In genomic region chr11:112570335-112570734, GRCh38 we compare ENCODE assay signal across 29 cellular contexts.
"Had no signal": no experiment of that assay in that cellular context is flagged by ENCODE, and none has a peak within 500 bp of the region (broad histone marks: within the 10 kb centered on the region; RNA-seq: fewer than 3 reads in every experiment).

No MANE protein-coding gene starts in this region.

- DNase-seq: activated B cell treated with CpG ODN at 0.5 μM for 24 hours; activated CD4-positive, alpha-beta memory T cell treated with anti-CD3 and anti-CD28 coated beads for 36 hours; activated CD4-positive, alpha-beta T cell treated with anti-CD3 and anti-CD28 coated beads for 4 hours; activated CD4-positive, alpha-beta T cell treated with anti-CD3 and anti-CD28 coated beads, Interleukin-2, amount 50 U/mL, for 1 hour; activated CD4-positive, CD25-positive, alpha-beta regulatory T cell treated with anti-CD3 and anti-CD28 coated beads, Interleukin-2, amount 50 U/mL, for 72 hours; activated CD8-positive, alpha-beta memory T cell treated with anti-CD3 and anti-CD28 coated beads, Interleukin-2, amount 50 U/mL, for 4 hours; activated effector memory CD4-positive, alpha-beta T cell treated with Interleukin-2 at 50 U/mL for 16 hours; activated naive CD4-positive, alpha-beta T cell treated with anti-CD3 and anti-CD28 coated beads, Interleukin-2, amount 10 ng/mL, durations not matched to agents 7 days and 5 days; activated naive CD8-positive, alpha-beta T cell treated with anti-CD3 and anti-CD28 coated beads, Interleukin-2, amount 50 U/mL, for 24 hours; activated T-cell treated with anti-CD3 and anti-CD28 coated beads, Interleukin-2, amount 50 U/mL, for 48 hours; anterior cingulate cortex; central memory CD4-positive, alpha-beta T cell; Karpas-422; NCI-H187 treated with DMSO at 0.1 percent for 48 hours; NCI-H2081; NCI-H226; NCI-H446 treated with DMSO at 0.1 percent for 48 hours; NCI-H69; NK-92 treated with Interleukin-12 subunit alpha and Interleukin-12 subunit beta, amount 100 ng/mL, for 24 hours; PC-3; Peyer's patch; RPMI8226; SHP77 treated with DMSO at 0.1 percent for 48 hours; SW 1271; T-helper 1 cell; T-helper 2 cell; T-helper 9 cell had no signal

- ATAC-seq: activated naive CD8-positive, alpha-beta T cell treated with anti-CD3 and anti-CD28 coated beads, Interleukin-2, amount 50 U/mL, for 24 hours; PC-3 had no signal

- FAIRE-seq: colon had no signal

- H3K4me3 ChIP-seq: Peyer's patch, SJSA1 had no signal
